Comparison of ENCODE assay signal across 1 cellular context in the genomic region with DNA sequence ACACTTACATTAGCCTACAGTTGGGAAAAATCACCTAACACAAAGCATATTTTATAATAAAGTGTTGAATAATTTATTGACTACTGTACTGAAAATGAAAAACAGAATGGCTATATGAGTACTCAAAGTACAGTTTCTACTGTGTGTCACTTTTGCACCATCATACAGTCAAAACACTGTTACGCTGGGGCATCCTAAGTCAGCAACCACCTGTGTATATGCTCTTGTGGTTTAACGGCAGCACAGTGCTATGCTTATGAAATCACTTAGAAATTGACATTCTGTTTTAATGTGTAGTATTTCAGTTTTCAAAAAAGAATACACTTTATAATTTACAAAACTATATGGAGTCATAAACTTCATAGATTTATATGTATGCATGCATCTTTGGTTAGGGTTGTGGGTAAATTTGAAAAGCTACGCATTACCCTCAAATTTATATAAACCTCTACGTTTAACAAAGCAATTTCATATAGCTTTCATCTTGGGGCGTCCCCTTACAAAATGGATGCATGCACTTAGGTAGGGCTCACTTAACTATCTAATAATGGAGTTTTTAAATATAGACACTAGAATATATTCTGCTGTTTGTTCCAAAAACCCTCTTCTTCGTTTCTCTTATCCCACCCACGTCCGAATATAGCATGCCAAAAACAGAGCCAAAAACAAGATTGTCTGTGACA.
TF ChIP-seq lines count a peak whose summit lies in the region.

No MANE protein-coding gene starts in this region.

TF ChIP-seq in GM12878, 131 proteins besides CTCF, POLR2A, EP300 and RAD21 (continued from another document):
- TF ChIP-seq, protein P1, sequence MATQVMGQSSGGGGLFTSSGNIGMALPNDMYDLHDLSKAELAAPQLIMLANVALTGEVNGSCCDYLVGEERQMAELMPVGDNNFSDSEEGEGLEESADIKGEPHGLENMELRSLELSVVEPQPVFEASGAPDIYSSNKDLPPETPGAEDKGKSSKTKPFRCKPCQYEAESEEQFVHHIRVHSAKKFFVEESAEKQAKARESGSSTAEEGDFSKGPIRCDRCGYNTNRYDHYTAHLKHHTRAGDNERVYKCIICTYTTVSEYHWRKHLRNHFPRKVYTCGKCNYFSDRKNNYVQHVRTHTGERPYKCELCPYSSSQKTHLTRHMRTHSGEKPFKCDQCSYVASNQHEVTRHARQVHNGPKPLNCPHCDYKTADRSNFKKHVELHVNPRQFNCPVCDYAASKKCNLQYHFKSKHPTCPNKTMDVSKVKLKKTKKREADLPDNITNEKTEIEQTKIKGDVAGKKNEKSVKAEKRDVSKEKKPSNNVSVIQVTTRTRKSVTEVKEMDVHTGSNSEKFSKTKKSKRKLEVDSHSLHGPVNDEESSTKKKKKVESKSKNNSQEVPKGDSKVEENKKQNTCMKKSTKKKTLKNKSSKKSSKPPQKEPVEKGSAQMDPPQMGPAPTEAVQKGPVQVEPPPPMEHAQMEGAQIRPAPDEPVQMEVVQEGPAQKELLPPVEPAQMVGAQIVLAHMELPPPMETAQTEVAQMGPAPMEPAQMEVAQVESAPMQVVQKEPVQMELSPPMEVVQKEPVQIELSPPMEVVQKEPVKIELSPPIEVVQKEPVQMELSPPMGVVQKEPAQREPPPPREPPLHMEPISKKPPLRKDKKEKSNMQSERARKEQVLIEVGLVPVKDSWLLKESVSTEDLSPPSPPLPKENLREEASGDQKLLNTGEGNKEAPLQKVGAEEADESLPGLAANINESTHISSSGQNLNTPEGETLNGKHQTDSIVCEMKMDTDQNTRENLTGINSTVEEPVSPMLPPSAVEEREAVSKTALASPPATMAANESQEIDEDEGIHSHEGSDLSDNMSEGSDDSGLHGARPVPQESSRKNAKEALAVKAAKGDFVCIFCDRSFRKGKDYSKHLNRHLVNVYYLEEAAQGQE (IDR thresholded peaks at IDR 0.05; ENCODE audit: low read depth, low read length) = no peak
TF ChIP-seq in GM12878: peak in this region for 0.
